In genomic region chr1:234643111-234643849, GRCh38 we compare ENCODE assay signal across 1 cellular context.
TF ChIP-seq lines count a peak whose summit lies in the region.

No MANE protein-coding gene starts in this region.

TF ChIP-seq in HepG2, 621 proteins besides CTCF, POLR2A, EP300 and RAD21 (continued from another document and continues in another):
- TF ChIP-seq CEBPB (IDR thresholded peaks at IDR 0.05; ENCODE audit: borderline replicate concordance, low read depth, low read length), result peak; percentile 64; the same call in 1 of the 2 replicates
- TF ChIP-seq SRSF9 (IDR thresholded peaks at IDR 0.05; ENCODE audit: borderline replicate concordance, insufficient read depth, low read depth, low read length, poor library complexity, severe bottlenecking), result no peak
- peak; percentile 95 for TF ChIP-seq FOSL2 (CRISPR knock-in tag; IDR thresholded peaks at IDR 0.05)
- 0 out of 2 replicates have a peak, but pooled peaks have one; percentile 64 for TF ChIP-seq ZNF790 (CRISPR knock-in tag; IDR thresholded peaks at IDR 0.05; ENCODE audit: borderline replicate concordance)
- TF ChIP-seq, protein P1, sequence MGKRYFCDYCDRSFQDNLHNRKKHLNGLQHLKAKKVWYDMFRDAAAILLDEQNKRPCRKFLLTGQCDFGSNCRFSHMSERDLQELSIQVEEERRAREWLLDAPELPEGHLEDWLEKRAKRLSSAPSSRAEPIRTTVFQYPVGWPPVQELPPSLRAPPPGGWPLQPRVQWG (CRISPR knock-in tag; IDR thresholded peaks at IDR 0.05; ENCODE audit: borderline replicate concordance, low read depth), result no peak
- no peak for TF ChIP-seq ZNF7 (CRISPR knock-in tag; IDR thresholded peaks at IDR 0.05)
- no peak for TF ChIP-seq PHB2 (IDR thresholded peaks at IDR 0.05; ENCODE audit: partially characterized antibody)
- peak; percentile 95 for TF ChIP-seq SKI (IDR thresholded peaks at IDR 0.05; ENCODE audit: partially characterized antibody)
- TF ChIP-seq MYC (CRISPR knock-in tag; IDR thresholded peaks at IDR 0.05; ENCODE audit: borderline replicate concordance), result peak; percentile 91; the same call in 1 of the 2 replicates
- no peak for TF ChIP-seq RARG (CRISPR knock-in tag; IDR thresholded peaks at IDR 0.05; ENCODE audit: low read depth)
- peak; percentile 86; the same call in 1 of the 2 replicates for TF ChIP-seq JUND (CRISPR knock-in tag; IDR thresholded peaks at IDR 0.05)
- peak; percentile 84; the same call in 1 of the 2 replicates for TF ChIP-seq SSRP1 (CRISPR knock-in tag; IDR thresholded peaks at IDR 0.05)
- no peak for TF ChIP-seq SRSF4 (IDR thresholded peaks at IDR 0.05; ENCODE audit: low read depth, low read length, poor library complexity, severe bottlenecking)
- TF ChIP-seq, protein P2, sequence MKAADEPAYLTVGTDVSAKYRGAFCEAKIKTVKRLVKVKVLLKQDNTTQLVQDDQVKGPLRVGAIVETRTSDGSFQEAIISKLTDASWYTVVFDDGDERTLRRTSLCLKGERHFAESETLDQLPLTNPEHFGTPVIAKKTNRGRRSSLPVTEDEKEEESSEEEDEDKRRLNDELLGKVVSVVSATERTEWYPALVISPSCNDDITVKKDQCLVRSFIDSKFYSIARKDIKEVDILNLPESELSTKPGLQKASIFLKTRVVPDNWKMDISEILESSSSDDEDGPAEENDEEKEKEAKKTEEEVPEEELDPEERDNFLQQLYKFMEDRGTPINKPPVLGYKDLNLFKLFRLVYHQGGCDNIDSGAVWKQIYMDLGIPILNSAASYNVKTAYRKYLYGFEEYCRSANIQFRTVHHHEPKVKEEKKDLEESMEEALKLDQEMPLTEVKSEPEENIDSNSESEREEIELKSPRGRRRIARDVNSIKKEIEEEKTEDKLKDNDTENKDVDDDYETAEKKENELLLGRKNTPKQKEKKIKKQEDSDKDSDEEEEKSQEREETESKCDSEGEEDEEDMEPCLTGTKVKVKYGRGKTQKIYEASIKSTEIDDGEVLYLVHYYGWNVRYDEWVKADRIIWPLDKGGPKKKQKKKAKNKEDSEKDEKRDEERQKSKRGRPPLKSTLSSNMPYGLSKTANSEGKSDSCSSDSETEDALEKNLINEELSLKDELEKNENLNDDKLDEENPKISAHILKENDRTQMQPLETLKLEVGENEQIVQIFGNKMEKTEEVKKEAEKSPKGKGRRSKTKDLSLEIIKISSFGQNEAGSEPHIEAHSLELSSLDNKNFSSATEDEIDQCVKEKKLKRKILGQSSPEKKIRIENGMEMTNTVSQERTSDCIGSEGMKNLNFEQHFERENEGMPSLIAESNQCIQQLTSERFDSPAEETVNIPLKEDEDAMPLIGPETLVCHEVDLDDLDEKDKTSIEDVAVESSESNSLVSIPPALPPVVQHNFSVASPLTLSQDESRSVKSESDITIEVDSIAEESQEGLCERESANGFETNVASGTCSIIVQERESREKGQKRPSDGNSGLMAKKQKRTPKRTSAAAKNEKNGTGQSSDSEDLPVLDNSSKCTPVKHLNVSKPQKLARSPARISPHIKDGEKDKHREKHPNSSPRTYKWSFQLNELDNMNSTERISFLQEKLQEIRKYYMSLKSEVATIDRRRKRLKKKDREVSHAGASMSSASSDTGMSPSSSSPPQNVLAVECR (CRISPR knock-in tag; IDR thresholded peaks at IDR 0.05; ENCODE audit: borderline replicate concordance), result peak; percentile 79; the same call in 1 of the 2 replicates
- TF ChIP-seq, protein P3, sequence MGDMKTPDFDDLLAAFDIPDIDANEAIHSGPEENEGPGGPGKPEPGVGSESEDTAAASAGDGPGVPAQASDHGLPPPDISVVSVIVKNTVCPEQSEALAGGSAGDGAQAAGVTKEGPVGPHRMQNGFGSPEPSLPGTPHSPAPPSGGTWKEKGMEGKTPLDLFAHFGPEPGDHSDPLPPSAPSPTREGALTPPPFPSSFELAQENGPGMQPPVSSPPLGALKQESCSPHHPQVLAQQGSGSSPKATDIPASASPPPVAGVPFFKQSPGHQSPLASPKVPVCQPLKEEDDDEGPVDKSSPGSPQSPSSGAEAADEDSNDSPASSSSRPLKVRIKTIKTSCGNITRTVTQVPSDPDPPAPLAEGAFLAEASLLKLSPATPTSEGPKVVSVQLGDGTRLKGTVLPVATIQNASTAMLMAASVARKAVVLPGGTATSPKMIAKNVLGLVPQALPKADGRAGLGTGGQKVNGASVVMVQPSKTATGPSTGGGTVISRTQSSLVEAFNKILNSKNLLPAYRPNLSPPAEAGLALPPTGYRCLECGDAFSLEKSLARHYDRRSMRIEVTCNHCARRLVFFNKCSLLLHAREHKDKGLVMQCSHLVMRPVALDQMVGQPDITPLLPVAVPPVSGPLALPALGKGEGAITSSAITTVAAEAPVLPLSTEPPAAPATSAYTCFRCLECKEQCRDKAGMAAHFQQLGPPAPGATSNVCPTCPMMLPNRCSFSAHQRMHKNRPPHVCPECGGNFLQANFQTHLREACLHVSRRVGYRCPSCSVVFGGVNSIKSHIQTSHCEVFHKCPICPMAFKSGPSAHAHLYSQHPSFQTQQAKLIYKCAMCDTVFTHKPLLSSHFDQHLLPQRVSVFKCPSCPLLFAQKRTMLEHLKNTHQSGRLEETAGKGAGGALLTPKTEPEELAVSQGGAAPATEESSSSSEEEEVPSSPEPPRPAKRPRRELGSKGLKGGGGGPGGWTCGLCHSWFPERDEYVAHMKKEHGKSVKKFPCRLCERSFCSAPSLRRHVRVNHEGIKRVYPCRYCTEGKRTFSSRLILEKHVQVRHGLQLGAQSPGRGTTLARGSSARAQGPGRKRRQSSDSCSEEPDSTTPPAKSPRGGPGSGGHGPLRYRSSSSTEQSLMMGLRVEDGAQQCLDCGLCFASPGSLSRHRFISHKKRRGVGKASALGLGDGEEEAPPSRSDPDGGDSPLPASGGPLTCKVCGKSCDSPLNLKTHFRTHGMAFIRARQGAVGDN (CRISPR knock-in tag; IDR thresholded peaks at IDR 0.05), result peak; percentile 97
- TF ChIP-seq REST (IDR thresholded peaks at IDR 0.05; ENCODE audit: borderline replicate concordance in 1 of 2, low read depth in 1 of 2, low read length in 2 of 2), result peak in 1 of 2 experiments; percentile 77; a peak in 2 of 4 replicates
- TF ChIP-seq ZFP36 (IDR thresholded peaks at IDR 0.05; ENCODE audit: borderline replicate concordance, low read depth, low read length, partially characterized antibody), result no peak
- TF ChIP-seq EEA1 (CRISPR knock-in tag; IDR thresholded peaks at IDR 0.05; ENCODE audit: borderline replicate concordance), result no peak
- no peak for TF ChIP-seq TAF15 (IDR thresholded peaks at IDR 0.05; ENCODE audit: low read depth, low read length, poor library complexity, severe bottlenecking)
- TF ChIP-seq ZNF800 (CRISPR knock-in tag; IDR thresholded peaks at IDR 0.05), result peak; percentile 83
- 0 out of 2 replicates have a peak, but pooled peaks have one; percentile 42 for TF ChIP-seq BRCA1 (CRISPR knock-in tag; IDR thresholded peaks at IDR 0.05)
- TF ChIP-seq LCORL (IDR thresholded peaks at IDR 0.05), result peak; percentile 83
- peak; percentile 93 for TF ChIP-seq LCORL (CRISPR knock-in tag; IDR thresholded peaks at IDR 0.05)
- TF ChIP-seq ZNF3 (CRISPR knock-in tag; IDR thresholded peaks at IDR 0.05), result no peak
- TF ChIP-seq SMAD9 (CRISPR knock-in tag; IDR thresholded peaks at IDR 0.05), result no peak
- TF ChIP-seq ZNF773 (CRISPR knock-in tag; IDR thresholded peaks at IDR 0.05; ENCODE audit: borderline replicate concordance), result no peak
- peak; percentile 100 for TF ChIP-seq PATZ1 (CRISPR knock-in tag; IDR thresholded peaks at IDR 0.05)
- TF ChIP-seq, protein P4, sequence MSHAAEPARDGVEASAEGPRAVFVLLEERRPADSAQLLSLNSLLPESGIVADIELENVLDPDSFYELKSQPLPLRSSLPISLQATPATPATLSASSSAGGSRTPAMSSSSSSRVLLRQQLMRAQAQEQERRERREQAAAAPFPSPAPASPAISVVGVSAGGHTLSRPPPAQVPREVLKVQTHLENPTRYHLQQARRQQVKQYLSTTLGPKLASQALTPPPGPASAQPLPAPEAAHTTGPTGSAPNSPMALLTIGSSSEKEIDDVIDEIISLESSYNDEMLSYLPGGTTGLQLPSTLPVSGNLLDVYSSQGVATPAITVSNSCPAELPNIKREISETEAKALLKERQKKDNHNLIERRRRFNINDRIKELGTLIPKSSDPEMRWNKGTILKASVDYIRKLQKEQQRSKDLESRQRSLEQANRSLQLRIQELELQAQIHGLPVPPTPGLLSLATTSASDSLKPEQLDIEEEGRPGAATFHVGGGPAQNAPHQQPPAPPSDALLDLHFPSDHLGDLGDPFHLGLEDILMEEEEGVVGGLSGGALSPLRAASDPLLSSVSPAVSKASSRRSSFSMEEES (CRISPR knock-in tag; IDR thresholded peaks at IDR 0.05), result peak; percentile 100
- no peak for TF ChIP-seq ATM (IDR thresholded peaks at IDR 0.05; ENCODE audit: borderline replicate concordance)
- peak; percentile 70 for TF ChIP-seq GATAD1 (CRISPR knock-in tag; IDR thresholded peaks at IDR 0.05)
- no peak; the same call in 1 of the 2 replicates for TF ChIP-seq ZNF138 (CRISPR knock-in tag; IDR thresholded peaks at IDR 0.05; ENCODE audit: low read depth)
- peak; percentile 98 for TF ChIP-seq ERF (CRISPR knock-in tag; IDR thresholded peaks at IDR 0.05)
- TF ChIP-seq RELA (CRISPR knock-in tag; IDR thresholded peaks at IDR 0.05), result peak; percentile 86; the same call in 1 of the 2 replicates
- TF ChIP-seq REPIN1 (CRISPR knock-in tag; IDR thresholded peaks at IDR 0.05; ENCODE audit: borderline replicate concordance, low read depth), result peak; percentile 98
- peak; percentile 85 for TF ChIP-seq NFKB2 (CRISPR knock-in tag; IDR thresholded peaks at IDR 0.05; ENCODE audit: borderline replicate concordance)
- TF ChIP-seq, protein P5, sequence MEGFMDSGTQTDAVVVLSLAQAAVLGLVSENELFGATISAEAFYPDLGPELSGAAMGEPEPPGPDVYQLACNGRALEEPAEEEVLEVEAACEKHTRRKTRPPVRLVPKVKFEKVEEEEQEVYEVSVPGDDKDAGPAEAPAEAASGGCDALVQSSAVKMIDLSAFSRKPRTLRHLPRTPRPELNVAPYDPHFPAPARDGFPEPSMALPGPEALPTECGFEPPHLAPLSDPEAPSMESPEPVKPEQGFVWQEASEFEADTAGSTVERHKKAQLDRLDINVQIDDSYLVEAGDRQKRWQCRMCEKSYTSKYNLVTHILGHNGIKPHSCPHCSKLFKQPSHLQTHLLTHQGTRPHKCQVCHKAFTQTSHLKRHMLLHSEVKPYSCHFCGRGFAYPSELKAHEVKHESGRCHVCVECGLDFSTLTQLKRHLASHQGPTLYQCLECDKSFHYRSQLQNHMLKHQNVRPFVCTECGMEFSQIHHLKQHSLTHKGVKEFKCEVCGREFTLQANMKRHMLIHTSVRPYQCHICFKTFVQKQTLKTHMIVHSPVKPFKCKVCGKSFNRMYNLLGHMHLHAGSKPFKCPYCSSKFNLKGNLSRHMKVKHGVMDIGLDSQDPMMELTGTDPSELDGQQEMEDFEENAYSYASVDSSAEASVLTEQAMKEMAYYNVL (CRISPR knock-in tag; IDR thresholded peaks at IDR 0.05; ENCODE audit: borderline replicate concordance), result peak; percentile 94
- peak; percentile 93 for TF ChIP-seq POGZ (CRISPR knock-in tag; IDR thresholded peaks at IDR 0.05)
- peak; percentile 57; the same call in 1 of the 2 replicates for TF ChIP-seq ZNF615 (CRISPR knock-in tag; IDR thresholded peaks at IDR 0.05; ENCODE audit: borderline replicate concordance)
- peak; percentile 26; the same call in 1 of the 2 replicates for TF ChIP-seq SMAD1 (CRISPR knock-in tag; IDR thresholded peaks at IDR 0.05; ENCODE audit: borderline replicate concordance, low read depth)
